ENCODE assay signal across 22 cellular contexts in the genomic region with DNA sequence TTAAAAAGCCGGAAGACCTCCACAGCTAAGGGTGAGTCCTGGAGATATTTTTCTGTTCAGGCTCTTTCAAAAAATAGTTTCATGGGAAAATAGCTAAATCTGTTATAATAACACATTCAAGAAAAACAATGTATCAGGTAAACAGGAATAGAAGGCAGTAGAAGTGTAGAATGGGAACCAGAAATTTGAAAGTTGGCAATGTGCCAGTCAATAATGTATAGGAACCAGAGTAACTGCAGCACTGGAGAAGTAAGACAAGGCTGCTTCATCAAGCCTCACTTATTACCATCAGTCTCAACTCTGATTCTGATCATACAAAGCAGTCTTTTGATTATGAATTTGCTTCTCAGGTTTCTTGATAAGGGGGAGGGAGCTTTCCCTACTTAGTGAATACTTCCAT.
DNase-seq lines count a peak whose midpoint lies in the region; ATAC-seq, FAIRE-seq and TF ChIP-seq lines count a peak whose summit lies in the region.
"Had no signal": no experiment of that assay in that cellular context is flagged by ENCODE, and none has a peak within 500 bp of the region (broad histone marks: within the 10 kb centered on the region; RNA-seq: fewer than 3 reads in every experiment).

No MANE protein-coding gene starts in this region.

- no peak for ATAC-seq in K562
- ATAC-seq: GM12878 had no signal

- H3K27me3 ChIP-seq in K562 (ENCODE audit: control insufficient read depth in 2 of 2, insufficient read depth in 2 of 2, low read length in 2 of 2), result no peaks in the 10 kb centered on the region
- H3K27me3 ChIP-seq: BLaER1 had no signal

- no peaks in the 10 kb centered on the region for H3K9me3 ChIP-seq in K562 (replicated peaks; ENCODE audit: control insufficient read depth, insufficient read depth, low read depth, low read length)
- H3K9me3 ChIP-seq: BLaER1, HAP-1 had no signal

- intact Hi-C loops in K562 (cut with micrococcal nuclease), result loop anchor here (5.0 kb wide), 1 partner anchor 82 kb away; a partner anchor contains a TSS

- no peak for TF ChIP-seq RAD21 in K562 (CRISPR knock-in tag; conservative IDR thresholded peaks at IDR 0.05 in 1 of 2, IDR thresholded peaks at IDR 0.05 in 1 of 2)

- POLR2A ChIA-PET in K562 (lab: Yijun Ruan, JAX) (no interaction called here), GM10248 (lab: Yijun Ruan, JAX) (no interaction called here)

- H3K9me1 ChIP-seq in K562 (ENCODE audit: control insufficient read depth, insufficient read depth, low read length), result no peaks in the 10 kb centered on the region

- H3K9ac ChIP-seq in K562 (ENCODE audit: insufficient read depth in 1 of 2, low read depth in 2 of 2, low read length in 2 of 2), result no peak overlapping the region
- H3K9ac ChIP-seq: BLaER1 had no signal

- H2AFZ ChIP-seq in K562 (ENCODE audit: low read depth, low read length), result no peak overlapping the region

- H3K4me3 ChIP-seq in K562, result no peak overlapping the region
- H3K4me3 ChIP-seq: BLaER1, GM12878, HAP-1 had no signal

- H3K79me2 ChIP-seq in K562 (ENCODE audit: control insufficient read depth, insufficient read depth, low read length), result no peaks in the 10 kb centered on the region

- TF ChIP-seq EP300 in K562 (IDR thresholded peaks at IDR 0.05; ENCODE audit: low read length), result no peak

- peak; percentile 2 for DNase-seq in NCI-H1105 treated with DMSO at 0.1 percent for 48 hours (lab: John Stamatoyannopoulos, UW)
- DNase-seq in NCI-H1105 (lab: John Stamatoyannopoulos, UW), result no peak
- peak; percentile 45 for DNase-seq in COLO829 (ENCODE audit: low spot score)
- peak; percentile 4 for DNase-seq in NCI-H69 (lab: John Stamatoyannopoulos, UW)
- DNase-seq in K562 (ENCODE audit: extremely low read depth in 1 of 4, low spot score in 3 of 4), result no peak
- DNase-seq in GM12891 (ENCODE audit: insufficient read length, low spot score), result no peak
- no peak for DNase-seq in GM10248 (ENCODE audit: extremely low spot score)
- no peak for DNase-seq in DMS 273 treated with DMSO at 0.1 percent for 48 hours (lab: John Stamatoyannopoulos, UW)
- DNase-seq: Calu3; CD4-positive, alpha-beta T cell; CD8-positive, alpha-beta memory T cell; COR-L47; DMS153; DND-41; GOT3; HFFc6 had no signal

- H3K4me2 ChIP-seq in K562 (ENCODE audit: insufficient read depth, low read length), result no peak overlapping the region
- H3K4me2 ChIP-seq: BLaER1 had no signal

- TF ChIP-seq CTCF in K562 (IDR thresholded peaks at IDR 0.05 in 2 of 3, conservative IDR thresholded peaks at IDR 0.05 in 1 of 3; ENCODE audit: insufficient read depth in 2 of 3, low read depth in 1 of 3, low read length in 3 of 3), result no peak
- no peak for TF ChIP-seq CTCF in GM10248 (IDR thresholded peaks at IDR 0.05; ENCODE audit: control extremely low read depth, extremely low read depth, low read depth, missing control alignments)

- in situ Hi-C loops in K562 (cut with MboI), result no loop called here

- no peaks in the 10 kb centered on the region for H4K20me1 ChIP-seq in K562 (replicated peaks; ENCODE audit: control insufficient read depth, insufficient read depth, low read length)
- H4K20me1 ChIP-seq: BLaER1 had no signal

- H3K36me3 ChIP-seq in K562 (ENCODE audit: control insufficient read depth, insufficient read depth, low read length), result no peaks in the 10 kb centered on the region
- H3K36me3 ChIP-seq: BLaER1, HAP-1 had no signal

- 55% methylated on average over 1 of the region's 1 CpG for WGBS in K562 (ENCODE audit: insufficient coverage, low coverage, missing lambda C conversion rate)

- no TSS peak for BruUV-seq in K562 (replicated peaks; lab: Mats Ljungman, UMichigan)

- CTCF ChIA-PET in K562 (lab: Yijun Ruan, JAX; ENCODE audit: low intra/inter-chr PET ratio), result no interaction called here
- CTCF ChIA-PET in GM10248 (lab: Yijun Ruan, JAX), result interaction anchor here (1.3 to 1.8 kb wide), 2 partner anchors 13 to 16 kb away, joined by 3 to 5 read pairs; no protein-coding TSS in a partner anchor

- no peak overlapping the region for H3K27ac ChIP-seq in K562 (ENCODE audit: extremely low read depth, low read depth, low read length)
- H3K27ac ChIP-seq: 22Rv1, BLaER1 had no signal

- TF ChIP-seq POLR2A in K562 (conservative IDR thresholded peaks at IDR 0.05) (no peak), GM12891 (IDR thresholded peaks at IDR 0.05; ENCODE audit: low read depth, low read length) (no peak)

- FAIRE-seq in K562 (lab: Jason Lieb, UNC) (no peak), GM12891 (lab: Jason Lieb, UNC) (no peak)
- FAIRE-seq: A204.1, GM12878, H54 had no signal

- H3K4me1 ChIP-seq in K562 (replicated peaks in 1 of 2; ENCODE audit: control insufficient read depth in 2 of 2, insufficient read depth in 2 of 2, low read length in 2 of 2), result no peaks in the 10 kb centered on the region; a peak in 1 of 5 replicates
- H3K4me1 ChIP-seq: BLaER1 had no signal

TF ChIP-seq in K562, 482 proteins besides CTCF, POLR2A, EP300 and RAD21:
- TF ChIP-seq NFIC (IDR thresholded peaks at IDR 0.05) (peak; percentile 93), ZNF3 (CRISPR knock-in tag; IDR thresholded peaks at IDR 0.05) (no peak), ZNF217 (CRISPR knock-in tag; IDR thresholded peaks at IDR 0.05) (no peak), SNRNP70 (optimal IDR thresholded peaks at IDR 0.05; ENCODE audit: low read depth, low read length) (no peak), SMC3 (conservative IDR thresholded peaks at IDR 0.05; ENCODE audit: insufficient read depth, low read depth, low read length) (no peak), ZNF551 (CRISPR knock-in tag; IDR thresholded peaks at IDR 0.05) (no peak), KAT2B (IDR thresholded peaks at IDR 0.05; ENCODE audit: low read depth, low read length) (no peak), CSDE1 (IDR thresholded peaks at IDR 0.05) (no peak), NFIX (CRISPR knock-in tag; IDR thresholded peaks at IDR 0.05; ENCODE audit: low read depth) (peak; percentile 81)
- TF ChIP-seq, protein P1, sequence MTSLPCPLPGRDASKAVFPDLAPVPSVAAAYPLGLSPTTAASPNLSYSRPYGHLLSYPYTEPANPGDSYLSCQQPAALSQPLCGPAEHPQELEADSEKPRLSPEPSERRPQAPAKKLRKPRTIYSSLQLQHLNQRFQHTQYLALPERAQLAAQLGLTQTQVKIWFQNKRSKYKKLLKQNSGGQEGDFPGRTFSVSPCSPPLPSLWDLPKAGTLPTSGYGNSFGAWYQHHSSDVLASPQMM (CRISPR knock-in tag; IDR thresholded peaks at IDR 0.05), result no peak
TF ChIP-seq in K562: peak in this region for 2.

TF ChIP-seq in GM12891, 5 proteins besides CTCF, POLR2A, EP300 and RAD21:
- TF ChIP-seq POU2F2 (IDR thresholded peaks at IDR 0.05; ENCODE audit: low read depth, low read length) (no peak), TAF1 (IDR thresholded peaks at IDR 0.05; ENCODE audit: low read depth, low read length) (no peak), SPI1 (IDR thresholded peaks at IDR 0.05; ENCODE audit: low read depth, low read length) (no peak), POLR2AphosphoS5 (IDR thresholded peaks at IDR 0.05; ENCODE audit: low read depth, low read length) (no peak), PAX5 (IDR thresholded peaks at IDR 0.05; ENCODE audit: insufficient read depth, low read length, severe bottlenecking) (no peak)

Comparison
In these comparisons a context has a peak if more than half of its experiments do, and no peak if none do; other contexts are left out.
1. DNase-seq: peak in NCI-H1105 treated with DMSO at 0.1 percent for 48 hours (single experiment), COLO829 (single experiment) and NCI-H69 (single experiment); none in NCI-H1105 (single experiment), K562 (0 of 4), GM12891 (single experiment), GM10248 (single experiment) and DMS 273 treated with DMSO at 0.1 percent for 48 hours (single experiment).